8 cellular contexts compared by ENCODE assay signal in genomic region chr3:50235716-50236483, GRCh38. TPM values are rescaled to one million over a fixed set of nuclear protein-coding genes. Genes with fewer than 3 reads are reported as not detected.
DNase-seq lines count a peak whose midpoint lies in the region; ATAC-seq, FAIRE-seq and TF ChIP-seq lines count a peak whose summit lies in the region.

TSS of gene GNAI2 (plus strand) at chr3:50236204. CDS start at chr3:50236336, 132 bp downstream.

- H3K27ac Mint-ChIP-seq in endothelial cell (ENCODE audit: unreplicated experiment), result peak within 1 kb of the TSS; percentile 91

- no peak for FAIRE-seq in D721Med (lab: Jason Lieb, UNC)

- H4K20me1 ChIP-seq in OCI-LY7 (ENCODE audit: insufficient read depth, low read length), result no peaks in the 10 kb centered on the region

- H3K4me2 ChIP-seq in OCI-LY7 (ENCODE audit: low read length), result peak within 1 kb of the TSS; percentile 87

- CTCF ChIA-PET in OCI-LY7 (lab: Charles Lee; ENCODE audit: unreplicated experiment), result interaction anchor here (0.5 to 1.1 kb wide), 3 partner anchors 11 to 130 kb away, joined by 3 to 12 read pairs (median 4); no protein-coding TSS in a partner anchor

- peaks cover 22% of the 10 kb centered on the region for H3K27me3 Mint-ChIP-seq in endothelial cell (ENCODE audit: unreplicated experiment)

- peaks cover 44% of the 10 kb centered on the region for H3K4me1 Mint-ChIP-seq in endothelial cell (ENCODE audit: unreplicated experiment)

- H3K9me3 Mint-ChIP-seq in endothelial cell (ENCODE audit: unreplicated experiment), result no peaks in the 10 kb centered on the region

- POLR2A ChIA-PET in OCI-LY7 (lab: Charles Lee), result interaction anchor here (0.6 to 1.8 kb wide), 11 partner anchors 8 to 1428 kb away, joined by 3 to 12 read pairs (median 4); partner anchors contain the start of gene TUSC2

- peaks cover 45% of the 10 kb centered on the region for H3K79me2 ChIP-seq in OCI-LY7 (ENCODE audit: insufficient read depth, low read depth, low read length)

- no TSS peak for BruUV-seq in OCI-LY7 (replicated peaks; lab: Mats Ljungman, UMichigan)

- peaks cover 26% of the 10 kb centered on the region for H3K36me3 Mint-ChIP-seq in endothelial cell (ENCODE audit: low read depth, unreplicated experiment)

- H3K27ac ChIP-seq in OCI-LY7 (ENCODE audit: low read depth, low read length, poor library complexity, severe bottlenecking), result peak within 1 kb of the TSS; percentile 64

- peak within 1 kb of the TSS; percentile 100 for H3K4me3 Mint-ChIP-seq in endothelial cell (ENCODE audit: unreplicated experiment)

- peaks cover 41% of the 10 kb centered on the region for H3K4me1 ChIP-seq in OCI-LY7 (ENCODE audit: insufficient read depth, low read length, poor library complexity, severe bottlenecking)

- no peaks in the 10 kb centered on the region for H3K9me2 ChIP-seq in OCI-LY7 (ENCODE audit: insufficient read depth, low read length)

- H2AFZ ChIP-seq in OCI-LY7 (ENCODE audit: low read length), result peak within 1 kb of the TSS; percentile 58; the same call in 1 of the 2 replicates

- H3K4me3 ChIP-seq in OCI-LY7 (ENCODE audit: low read depth, low read length, poor library complexity, severe bottlenecking), result peak within 1 kb of the TSS; percentile 80

- H3K36me3 ChIP-seq in OCI-LY7 (ENCODE audit: insufficient read depth, low read length), result peaks cover 24% of the 10 kb centered on the region; the same call in 1 of the 2 replicates

- intact Hi-C loops in OCI-LY7 (cut with micrococcal nuclease; ENCODE audit: unreplicated experiment), result loop anchor here (5.0 kb wide), 2 partner anchors 101 to 331 kb away; partner anchors contain the start of genes C3orf18 and HEMK1

- TF ChIP-seq CTCF in D721Med (IDR thresholded peaks at IDR 0.05; ENCODE audit: insufficient read depth, missing control alignments) (no peak), OCI-LY7 (conservative IDR thresholded peaks at IDR 0.05; ENCODE audit: low read length) (no peak), endothelial cell (IDR thresholded peaks at IDR 0.05; ENCODE audit: unreplicated experiment) (no peak)

- peak; percentile 84 for ATAC-seq in GM21526 (IDR thresholded peaks at IDR 0.05; ENCODE audit: low FRiP score, unreplicated experiment)

- no peaks in the 10 kb centered on the region for H3K9me3 ChIP-seq in OCI-LY7 (ENCODE audit: low read length)

- DNase-seq in D721Med (ENCODE audit: insufficient read length, low spot score) (peak; percentile 98), HuH-7.5 (ENCODE audit: low spot score) (peak; percentile 99), OCI-LY7 (ENCODE audit: low spot score) (peak; percentile 98), activated T-cell treated with anti-CD3 and anti-CD28 coated beads for 1 hour (ENCODE audit: low read depth) (peak; percentile 97), endothelial cell (ENCODE audit: low spot score) (peak; percentile 98), midbrain (lab: John Stamatoyannopoulos, UW) (peak; percentile 99)
- DNase-seq in stimulated activated CD8-positive, alpha-beta memory T cell treated with anti-CD3 and anti-CD28 coated beads, Interleukin-2, amount 100 ng/mL, for 1 hour (ENCODE audit: low read depth in 2 of 2), result peak; percentile 94 to 98

RNA-seq across cellular contexts. Expression of gene GNAI2, which starts in this region (rescaled TPM):
- 165 and 190 TPM in 2 replicates for total RNA-seq in OCI-LY7 (2014; rRNA removed; shearing (Covaris generic))
- total RNA-seq in OCI-LY7 (2022) (256 and 266 TPM in 2 replicates), endothelial cell (ENCODE audit: unreplicated experiment) (771 TPM)

Comparison
In these comparisons a context has a peak if more than half of its experiments do, and no peak if none do; other contexts are left out.
1. Peak in every context shown above with its lines: DNase-seq, ATAC-seq, H3K4me3 ChIP-seq and H3K27ac ChIP-seq.